In genomic region chr10:117996709-117997108, GRCh38 we compare ENCODE assay signal across 25 cellular contexts.
"Had no signal": no experiment of that assay in that cellular context is flagged by ENCODE, and none has a peak within 500 bp of the region (broad histone marks: within the 10 kb centered on the region; RNA-seq: fewer than 3 reads in every experiment).

No MANE protein-coding gene starts in this region.

- H3K4me1 ChIP-seq: esophagus squamous epithelium, heart right ventricle, left lung, parathyroid adenoma, sigmoid colon, stomach, thyroid gland, vagina had no signal

- H3K9me3 ChIP-seq: esophagus squamous epithelium, heart right ventricle, left lung, mucosa of descending colon, sigmoid colon, stomach, thyroid gland, vagina had no signal

- H3K36me3 ChIP-seq: esophagus squamous epithelium, thyroid gland, vagina had no signal

- H3K9ac ChIP-seq: parathyroid adenoma had no signal

- H3K27ac ChIP-seq: esophagus squamous epithelium, heart right ventricle, left lung, parathyroid adenoma, sigmoid colon, stomach, thyroid gland, vagina had no signal

- FAIRE-seq: endometrium, islet of Langerhans had no signal

- ATAC-seq: effector memory CD8-positive, alpha-beta T cell; heart right ventricle; left cardiac atrium; left lung; mucosa of descending colon; natural killer cell treated with Interleukin-12 subunit alpha and Interleukin-12 subunit beta and Interleukin-15 and Interleukin-18, amount 100 ng/mL, for 72 hours; stimulated activated effector memory CD8-positive, alpha-beta T cell treated with anti-CD3 and anti-CD28 coated beads, Interleukin-12 subunit alpha, Interleukin-12 subunit beta, amount 100 ng/mL, for 72 hours had no signal

- H3K4me3 ChIP-seq: esophagus squamous epithelium, heart right ventricle, left lung, mucosa of descending colon, sigmoid colon, stomach, thyroid gland, vagina had no signal

- DNase-seq: effector memory CD8-positive, alpha-beta T cell; erythroblast; esophagus squamous epithelium; foreskin melanocyte; glutamatergic neuron; heart right ventricle; hippocampal formation; left cardiac atrium; left lung; mesenchymal stem cell; mucosa of descending colon; naive B cell; sigmoid colon; stimulated activated CD4-positive, alpha-beta T cell treated with anti-CD3 and anti-CD28 coated beads, Interleukin-2, amount 100 ng/mL, for 24 hours; stimulated activated CD4-positive, alpha-beta T cell treated with anti-CD3 and anti-CD28 coated beads, Interleukin-4, amount 100 ng/mL, for 24 hours; stimulated activated naive CD4-positive, alpha-beta T cell treated with Interleukin-2 at 50 U/mL for 16 hours; stomach; thyroid gland; trophoblast cell had no signal

- H2AFZ ChIP-seq: parathyroid adenoma had no signal

- H3K27me3 ChIP-seq: esophagus squamous epithelium, heart right ventricle, left lung, sigmoid colon, stomach, thyroid gland, vagina had no signal

- H3K79me2 ChIP-seq: parathyroid adenoma had no signal
